8 cellular contexts compared by ENCODE assay signal in genomic region chr3:125915792-125916375, GRCh38. TPM values are rescaled to one million over a fixed set of nuclear protein-coding genes. Genes with fewer than 3 reads are reported as not detected.
DNase-seq lines count a peak whose midpoint lies in the region; ATAC-seq and TF ChIP-seq lines count a peak whose summit lies in the region.
"Not testable (repeated sequence)": the region's sequence is repeated elsewhere in the genome, so short reads cannot be mapped to it uniquely, and the experiment has no call there.

No MANE protein-coding gene starts in this region.

- H3K4me1 ChIP-seq in osteoblast (ENCODE audit: insufficient read depth, low read length): peaks cover 13% of the 10 kb centered on the region
- H3K4me1 ChIP-seq in testis: not testable (repeated sequence)

- TF ChIP-seq CTCF in GM06990 (IDR thresholded peaks at IDR 0.05; ENCODE audit: insufficient read depth, low read length, poor library complexity, severe bottlenecking); osteoblast (IDR thresholded peaks at IDR 0.05; ENCODE audit: extremely low read depth, low read depth, low read length); testis (IDR thresholded peaks at IDR 0.05): not testable (repeated sequence)

- peak overlapping the region; percentile 78 for H2AFZ ChIP-seq in osteoblast (ENCODE audit: low read length)

- H3K27me3 ChIP-seq in GM06990 (replicated peaks; ENCODE audit: control insufficient read depth, insufficient read depth, low read length); osteoblast (ENCODE audit: insufficient read depth, low read length); testis: not testable (repeated sequence)

- not testable (repeated sequence) for H3K36me3 ChIP-seq in GM06990 (ENCODE audit: control insufficient read depth, insufficient read depth, low read length); osteoblast (ENCODE audit: insufficient read depth, low read length); testis (ENCODE audit: low read depth, missing control alignments)

- not testable (repeated sequence) for H4K20me1 ChIP-seq in osteoblast (ENCODE audit: insufficient read depth, low read length)

- DNase-seq in GM06990 (ENCODE audit: extremely low read depth, insufficient read length): peak; percentile 94
- peak; percentile 99 for DNase-seq in NCI-H1105 (lab: John Stamatoyannopoulos, UW)
- peak; percentile 87 for DNase-seq in SKM-1 (lab: John Stamatoyannopoulos, UW; ENCODE audit: unreplicated experiment)
- peak; percentile 99 for DNase-seq in glomerular visceral epithelial cell (ENCODE audit: extremely low spot score)
- DNase-seq in osteoblast (ENCODE audit: insufficient read length, low spot score, missing footprints): peak; percentile 94
- DNase-seq in testis: peak; percentile 100

- not testable (repeated sequence) for H3K27me3 Mint-ChIP-seq in activated naive CD8-positive, alpha-beta T cell

- intact Hi-C loops in testis (cut with DNase I; ENCODE audit: low total_unique reads): not testable (repeated sequence)

- peak overlapping the region; percentile 41 for H3K27ac Mint-ChIP-seq in activated naive CD8-positive, alpha-beta T cell

- H3K9me3 Mint-ChIP-seq in activated naive CD8-positive, alpha-beta T cell (ENCODE audit: low read depth): not testable (repeated sequence)

- peaks cover 25% of the 10 kb centered on the region for H3K4me1 Mint-ChIP-seq in activated naive CD8-positive, alpha-beta T cell (ENCODE audit: low read depth)

- ATAC-seq in HG02642 (IDR thresholded peaks at IDR 0.05; ENCODE audit: poor library complexity, unreplicated experiment): peak; percentile 81

- 1 to 2% methylated on average over 25 to 40 of the region's 40 CpGs for WGBS in testis, 2 donors

- H3K4me2 ChIP-seq in osteoblast (ENCODE audit: insufficient read depth, low read length): peak overlapping the region; percentile 84

- H3K36me3 Mint-ChIP-seq in activated naive CD8-positive, alpha-beta T cell: not testable (repeated sequence)

- not testable (repeated sequence) for TF ChIP-seq POLR2A in testis (IDR thresholded peaks at IDR 0.05)

- H3K4me3 ChIP-seq in GM06990 (replicated peaks; ENCODE audit: low read depth, low read length) (peak overlapping the region; percentile 64), osteoblast (ENCODE audit: insufficient read depth, low read length) (peak overlapping the region; percentile 73), testis (peak overlapping the region; percentile 57 to 71)

- not testable (repeated sequence) for H3K79me2 ChIP-seq in osteoblast (ENCODE audit: insufficient read depth, low read length)

- H3K27ac ChIP-seq in osteoblast (ENCODE audit: low read depth, low read length): peak overlapping the region; percentile 81
- H3K27ac ChIP-seq in testis: peak overlapping the region; percentile 87 to 91

- H3K9me3 ChIP-seq in osteoblast (ENCODE audit: low read depth, low read length); testis: not testable (repeated sequence)

- peak overlapping the region; percentile 92 for H3K4me3 Mint-ChIP-seq in activated naive CD8-positive, alpha-beta T cell

RNA-seq across cellular contexts. Expression of gene ROPN1B, which starts 53.1 kb away (rescaled TPM):
- total RNA-seq in osteoblast (not detected in 2 replicates), testis (100 to 1,000 TPM; 123 to 239 TPM)
- polyA plus RNA-seq in testis (ENCODE audit: insufficient read depth, low read depth, low replicate concordance): 534 TPM

Comparison
In these comparisons a context has a peak if more than half of its experiments do, and no peak if none do; other contexts are left out.
1. Peak in every context shown above with its lines: DNase-seq, ATAC-seq, H3K4me3 ChIP-seq and H3K27ac ChIP-seq.
2. RNA of gene ROPN1B, which starts 53.1 kb away (total RNA-seq): 123 to 239 TPM in testis; not detected in osteoblast; every median in the first group is over 100 times any median in the second.